Comparison of ENCODE assay signal across 14 cellular contexts in the genomic region with DNA sequence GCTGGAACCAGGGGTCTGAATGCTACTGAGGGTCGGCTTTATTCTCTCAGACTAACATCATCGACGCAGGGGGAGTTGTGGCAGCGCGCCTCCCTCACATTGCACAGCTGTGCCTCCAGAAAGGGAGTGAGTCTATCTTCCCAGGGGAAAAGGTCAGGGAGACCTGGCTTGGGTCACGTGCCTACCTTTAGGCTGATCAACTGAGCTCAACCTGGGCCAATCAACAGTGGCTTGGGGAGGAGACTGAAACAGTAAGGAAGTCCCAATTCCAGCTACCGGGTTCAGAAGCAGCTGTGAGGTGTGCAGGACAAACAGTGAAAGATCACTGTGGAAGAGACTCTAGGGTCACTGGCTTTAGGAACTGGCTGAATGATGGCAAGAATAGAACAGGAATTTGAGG. TPM values are rescaled to one million over a fixed set of nuclear protein-coding genes. Genes with fewer than 3 reads are reported as not detected.
DNase-seq lines count a peak whose midpoint lies in the region; ATAC-seq and TF ChIP-seq lines count a peak whose summit lies in the region.
"Had no signal": no experiment of that assay in that cellular context is flagged by ENCODE, and none has a peak within 500 bp of the region (broad histone marks: within the 10 kb centered on the region; RNA-seq: fewer than 3 reads in every experiment).

No MANE protein-coding gene starts in this region.

- BruUV-seq in HCT116 (replicated peaks; lab: Mats Ljungman, UMichigan): no TSS peak

- no peaks in the 10 kb centered on the region; the same call in 1 of the 2 replicates for H3K79me2 ChIP-seq in HCT116 (ENCODE audit: insufficient read depth, low read length)

- CTCF ChIA-PET in HCT116 (lab: Charles Lee): no interaction called here

- H3K4me1 Mint-ChIP-seq in progenitor cell of endocrine pancreas (ENCODE audit: low read depth): peaks cover 18% of the 10 kb centered on the region

- no peak for DNase-seq in HCT116 (ENCODE audit: low read depth, low spot score)
- peak; percentile 65 for DNase-seq in NCI-H82 treated with DMSO at 0.1 percent for 48 hours (lab: John Stamatoyannopoulos, UW; ENCODE audit: unreplicated experiment)
- DNase-seq in iPS-NIHi11 (ENCODE audit: low spot score): peak; percentile 40
- no peak for DNase-seq in progenitor cell of endocrine pancreas (ENCODE audit: low spot score, unreplicated experiment)
- DNase-seq in NCI-H526 (lab: John Stamatoyannopoulos, UW): no peak
- no peak for DNase-seq in activated CD8-positive, alpha-beta memory T cell treated with anti-CD3 and anti-CD28 coated beads, Interleukin-2, amount 50 U/mL, for 48 hours
- DNase-seq: activated naive CD4-positive, alpha-beta T cell treated with anti-CD3 and anti-CD28 coated beads for 36 hours; foreskin melanocyte; naive B cell; SK-N-SH; stimulated activated CD4-positive, alpha-beta T cell treated with anti-CD3 and anti-CD28 coated beads, Interleukin-4, amount 100 ng/mL, for 1 hour had no signal

- H3K27ac Mint-ChIP-seq in progenitor cell of endocrine pancreas: peak overlapping the region; percentile 21
- H3K27ac Mint-ChIP-seq: activated naive CD4-positive, alpha-beta T cell treated with anti-CD3 and anti-CD28 coated beads for 36 hours had no signal

- H3K4me2 ChIP-seq in HCT116 (ENCODE audit: low read length): no peak overlapping the region
- H3K4me2 ChIP-seq: BLaER1, SK-N-SH had no signal

- no peak for TF ChIP-seq RAD21 in HCT116 (IDR thresholded peaks at IDR 0.05; ENCODE audit: low read depth)

- RAD21 ChIA-PET in HCT116 (lab: Charles Lee; ENCODE audit: low non-redundant PET in 1 of 2, low total read pairs in 2 of 2, uncharacterized antibody in 2 of 2, unreplicated experiment in 2 of 2): no interaction called here

- no peak overlapping the region for H3K4me3 ChIP-seq in HCT116 (replicated peaks in 1 of 2; ENCODE audit: low read depth in 1 of 2, low read length in 2 of 2)
- H3K4me3 ChIP-seq: BLaER1 had no signal

- H3K9me2 ChIP-seq in HCT116 (ENCODE audit: insufficient read depth): no peaks in the 10 kb centered on the region
- H3K9me2 ChIP-seq: SK-N-SH had no signal

- no peaks in the 10 kb centered on the region for H3K27me3 ChIP-seq in HCT116 (ENCODE audit: insufficient read depth, low read length)
- H3K27me3 ChIP-seq: BLaER1 had no signal

- TF ChIP-seq POLR2A in HCT116 (IDR thresholded peaks at IDR 0.05; ENCODE audit: borderline replicate concordance, extremely low read depth, insufficient read depth, insufficient read length): no peak

- no peak for TF ChIP-seq CTCF in HCT116 (IDR thresholded peaks at IDR 0.05 in 2 of 3, conservative IDR thresholded peaks at IDR 0.05 in 1 of 3; ENCODE audit: borderline replicate concordance in 1 of 3, insufficient read depth in 1 of 3, low read depth in 2 of 3, low read length in 2 of 3)
- no peak for TF ChIP-seq CTCF in progenitor cell of endocrine pancreas (IDR thresholded peaks at IDR 0.05; ENCODE audit: unreplicated experiment)

- POLR2A ChIA-PET in HCT116 (lab: Charles Lee): interaction anchor here (1.3 kb wide), 1 partner anchor 15 kb away, joined by 4 read pairs; no protein-coding TSS in a partner anchor

- peak; percentile 32; the same call in 1 of the 2 replicates for ATAC-seq in HCT116
- no peak for ATAC-seq in GM21367 (IDR thresholded peaks at IDR 0.05; ENCODE audit: unreplicated experiment)

- H3K27me3 Mint-ChIP-seq in progenitor cell of endocrine pancreas: no peaks in the 10 kb centered on the region
- H3K27me3 Mint-ChIP-seq: naive B cell had no signal

- peaks cover 3% of the 10 kb centered on the region for H3K36me3 Mint-ChIP-seq in progenitor cell of endocrine pancreas (ENCODE audit: insufficient read depth)

- H3K4me1 ChIP-seq in HCT116 (ENCODE audit: control insufficient read depth in 1 of 2, insufficient read depth in 2 of 2, low read length in 2 of 2): no peaks in the 10 kb centered on the region

- H2AFZ ChIP-seq in HCT116 (ENCODE audit: low read depth, low read length, poor library complexity, severe bottlenecking): no peak overlapping the region

- H3K27ac ChIP-seq in HCT116 (ENCODE audit: low read depth, low read length): no peak overlapping the region
- H3K27ac ChIP-seq: BLaER1, HL-60 had no signal

- H3K36me3 ChIP-seq in HCT116 (ENCODE audit: control insufficient read depth in 1 of 2, insufficient read depth in 2 of 2, low read length in 2 of 2): no peaks in the 10 kb centered on the region

- intact Hi-C loops in HCT116 (cut with micrococcal nuclease): no loop called here

- H3K9me3 Mint-ChIP-seq in progenitor cell of endocrine pancreas (ENCODE audit: low read depth): peaks cover 7% of the 10 kb centered on the region

- H3K4me3 Mint-ChIP-seq in progenitor cell of endocrine pancreas (ENCODE audit: low read depth): no peak overlapping the region
- H3K4me3 Mint-ChIP-seq: activated naive CD4-positive, alpha-beta T cell treated with anti-CD3 and anti-CD28 coated beads for 36 hours had no signal

- H3K9ac ChIP-seq in HCT116 (ENCODE audit: low read length): no peak overlapping the region
- H3K9ac ChIP-seq: BLaER1, SK-N-SH had no signal

- no peaks in the 10 kb centered on the region for H4K20me1 ChIP-seq in HCT116 (ENCODE audit: insufficient read depth)

- H3K9me3 ChIP-seq in HCT116 (ENCODE audit: control insufficient read depth in 1 of 2, insufficient read depth in 1 of 2, low read depth in 1 of 2, low read length in 2 of 2): no peaks in the 10 kb centered on the region
- H3K9me3 ChIP-seq: SK-N-SH had no signal

TF ChIP-seq in HCT116, 20 proteins besides CTCF, POLR2A, EP300 and RAD21:
- TF ChIP-seq, protein P1, sequence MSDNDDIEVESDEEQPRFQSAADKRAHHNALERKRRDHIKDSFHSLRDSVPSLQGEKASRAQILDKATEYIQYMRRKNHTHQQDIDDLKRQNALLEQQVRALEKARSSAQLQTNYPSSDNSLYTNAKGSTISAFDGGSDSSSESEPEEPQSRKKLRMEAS (IDR thresholded peaks at IDR 0.05): no peak
- TF ChIP-seq EGR1 (IDR thresholded peaks at IDR 0.05; ENCODE audit: low read depth) (no peak), YY1 (IDR thresholded peaks at IDR 0.05; ENCODE audit: extremely low read depth, insufficient replicate concordance, low read depth, low read length) (no peak), ZFX (IDR thresholded peaks at IDR 0.05) (no peak), JUND (IDR thresholded peaks at IDR 0.05) (no peak), EZH2phosphoT487 (IDR thresholded peaks at IDR 0.05; ENCODE audit: borderline replicate concordance) (no peak), ZNF274 (IDR thresholded peaks at IDR 0.05; ENCODE audit: low read depth, low read length) (no peak), ELF1 (IDR thresholded peaks at IDR 0.05; ENCODE audit: borderline replicate concordance, low read depth) (no peak), TCF7L2 (IDR thresholded peaks at IDR 0.05; ENCODE audit: borderline replicate concordance, extremely low read depth, insufficient read depth, insufficient read length) (no peak), POLR2AphosphoS5 (IDR thresholded peaks at IDR 0.05; ENCODE audit: low read depth, low read length) (no peak), EZH2 (IDR thresholded peaks at IDR 0.05) (no peak)
- TF ChIP-seq, protein P2, sequence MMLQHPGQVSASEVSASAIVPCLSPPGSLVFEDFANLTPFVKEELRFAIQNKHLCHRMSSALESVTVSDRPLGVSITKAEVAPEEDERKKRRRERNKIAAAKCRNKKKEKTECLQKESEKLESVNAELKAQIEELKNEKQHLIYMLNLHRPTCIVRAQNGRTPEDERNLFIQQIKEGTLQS (IDR thresholded peaks at IDR 0.05): no peak
- TF ChIP-seq, protein P3, sequence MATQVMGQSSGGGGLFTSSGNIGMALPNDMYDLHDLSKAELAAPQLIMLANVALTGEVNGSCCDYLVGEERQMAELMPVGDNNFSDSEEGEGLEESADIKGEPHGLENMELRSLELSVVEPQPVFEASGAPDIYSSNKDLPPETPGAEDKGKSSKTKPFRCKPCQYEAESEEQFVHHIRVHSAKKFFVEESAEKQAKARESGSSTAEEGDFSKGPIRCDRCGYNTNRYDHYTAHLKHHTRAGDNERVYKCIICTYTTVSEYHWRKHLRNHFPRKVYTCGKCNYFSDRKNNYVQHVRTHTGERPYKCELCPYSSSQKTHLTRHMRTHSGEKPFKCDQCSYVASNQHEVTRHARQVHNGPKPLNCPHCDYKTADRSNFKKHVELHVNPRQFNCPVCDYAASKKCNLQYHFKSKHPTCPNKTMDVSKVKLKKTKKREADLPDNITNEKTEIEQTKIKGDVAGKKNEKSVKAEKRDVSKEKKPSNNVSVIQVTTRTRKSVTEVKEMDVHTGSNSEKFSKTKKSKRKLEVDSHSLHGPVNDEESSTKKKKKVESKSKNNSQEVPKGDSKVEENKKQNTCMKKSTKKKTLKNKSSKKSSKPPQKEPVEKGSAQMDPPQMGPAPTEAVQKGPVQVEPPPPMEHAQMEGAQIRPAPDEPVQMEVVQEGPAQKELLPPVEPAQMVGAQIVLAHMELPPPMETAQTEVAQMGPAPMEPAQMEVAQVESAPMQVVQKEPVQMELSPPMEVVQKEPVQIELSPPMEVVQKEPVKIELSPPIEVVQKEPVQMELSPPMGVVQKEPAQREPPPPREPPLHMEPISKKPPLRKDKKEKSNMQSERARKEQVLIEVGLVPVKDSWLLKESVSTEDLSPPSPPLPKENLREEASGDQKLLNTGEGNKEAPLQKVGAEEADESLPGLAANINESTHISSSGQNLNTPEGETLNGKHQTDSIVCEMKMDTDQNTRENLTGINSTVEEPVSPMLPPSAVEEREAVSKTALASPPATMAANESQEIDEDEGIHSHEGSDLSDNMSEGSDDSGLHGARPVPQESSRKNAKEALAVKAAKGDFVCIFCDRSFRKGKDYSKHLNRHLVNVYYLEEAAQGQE (IDR thresholded peaks at IDR 0.05; ENCODE audit: low read depth): no peak

RNA-seq across cellular contexts. Expression of gene SNX30, which starts 14.3 kb away (rescaled TPM):
- total RNA-seq in HCT116 (2021; ENCODE audit: unreplicated experiment) (12.7 TPM), progenitor cell of endocrine pancreas (12.9 and 13.4 TPM in 2 replicates)
- polyA plus RNA-seq in HCT116 (2012): 6.4 and 7.5 TPM in 2 replicates

RNA-seq across cellular contexts. Expression of gene INIP, which starts 46.9 kb away (rescaled TPM):
- total RNA-seq in HCT116 (2021; ENCODE audit: unreplicated experiment) (28.9 TPM), progenitor cell of endocrine pancreas (31.6 and 32.6 TPM in 2 replicates)
- polyA plus RNA-seq in HCT116 (2012): 18.2 and 18.3 TPM in 2 replicates

Comparison
In these comparisons a context has a peak if more than half of its experiments do, and no peak if none do; other contexts are left out.
1. DNase-seq: peak in NCI-H82 treated with DMSO at 0.1 percent for 48 hours (single experiment) and iPS-NIHi11 (single experiment); none in HCT116 (single experiment), progenitor cell of endocrine pancreas (single experiment), NCI-H526 (0 of 2) and activated CD8-positive, alpha-beta memory T cell treated with anti-CD3 and anti-CD28 coated beads, Interleukin-2, amount 50 U/mL, for 48 hours (single experiment).